ENCODE assay signal across 27 cellular contexts in genomic region chr9:119088002-119088401, GRCh38.
DNase-seq lines count a peak whose midpoint lies in the region; ATAC-seq lines count a peak whose summit lies in the region.
"Had no signal": no experiment of that assay in that cellular context is flagged by ENCODE, and none has a peak within 500 bp of the region (broad histone marks: within the 10 kb centered on the region; RNA-seq: fewer than 3 reads in every experiment).

No MANE protein-coding gene starts in this region.

- ATAC-seq in GM18868 (IDR thresholded peaks at IDR 0.05; ENCODE audit: unreplicated experiment) (no peak), HG03108 (IDR thresholded peaks at IDR 0.05; ENCODE audit: unreplicated experiment) (no peak)
- ATAC-seq: gastrocnemius medialis, GM12878, left colon, Panc1, sciatic nerve had no signal

- H3K27me3 ChIP-seq in iPS-18a (ENCODE audit: control insufficient read depth, insufficient read depth, low read length): no peaks in the 10 kb centered on the region
- H3K27me3 ChIP-seq: esophagus squamous epithelium, gastrocnemius medialis, hepatocyte had no signal

- H3K9me3 ChIP-seq in iPS-18a (ENCODE audit: control insufficient read depth, low read depth, low read length): no peaks in the 10 kb centered on the region
- H3K9me3 ChIP-seq: esophagus squamous epithelium, gastrocnemius medialis had no signal

- no peak overlapping the region for H3K9ac ChIP-seq in iPS-18a (ENCODE audit: low read length)

- peaks cover 27% of the 10 kb centered on the region for H3K4me1 ChIP-seq in iPS-18a (ENCODE audit: control insufficient read depth, low read depth, low read length)
- H3K4me1 ChIP-seq: esophagus squamous epithelium had no signal

- H3K36me3 ChIP-seq in iPS-18a (ENCODE audit: control insufficient read depth, low read depth, low read length): no peaks in the 10 kb centered on the region
- H3K36me3 ChIP-seq: esophagus squamous epithelium, gastrocnemius medialis had no signal

- H3K27ac ChIP-seq in iPS-18a (ENCODE audit: low read length): peak overlapping the region; percentile 21
- H3K27ac ChIP-seq: esophagus squamous epithelium, gastrocnemius medialis, hepatocyte, VCaP had no signal

- DNase-seq in DMS153 treated with DMSO at 0.1 percent for 48 hours (lab: John Stamatoyannopoulos, UW; ENCODE audit: unreplicated experiment): peak; percentile 72
- peak; percentile 22 to 89 (median 68) for DNase-seq in NCI-H1417 (lab: John Stamatoyannopoulos, UW)
- DNase-seq in NCI-H345 treated with DMSO at 0.1 percent for 48 hours (lab: John Stamatoyannopoulos, UW; ENCODE audit: unreplicated experiment): peak; percentile 86
- DNase-seq in NOMO-1 treated with dmso at 0.1 percent for 144 hours (lab: John Stamatoyannopoulos, UW; ENCODE audit: unreplicated experiment): no peak
- DNase-seq: activated CD4-positive, alpha-beta T cell treated with anti-CD3 and anti-CD28 coated beads, Interleukin-2, amount 10 ng/mL, durations not matched to agents 24 days and 14 days; activated effector memory CD4-positive, alpha-beta T cell treated with anti-CD3 and anti-CD28 coated beads, Interleukin-2, amount 50 U/mL, for 16 hours; activated T-cell treated with anti-CD3 and anti-CD28 coated beads, Interleukin-2, amount 50 U/mL, for 1 hour; C1 segment of cervical spinal cord; caudate nucleus; esophagus squamous epithelium; gastrocnemius medialis; immature natural killer cell; left colon; NCI-H446 treated with DMSO at 0.1 percent for 48 hours; SHP77 treated with DMSO at 0.1 percent for 48 hours; stimulated activated CD4-positive, alpha-beta T cell treated with anti-CD3 and anti-CD28 coated beads, Interleukin-12 subunit alpha, Interleukin-12 subunit beta, amount 100 ng/mL, for 4 hours; stimulated activated CD4-positive, alpha-beta T cell treated with anti-CD3 and anti-CD28 coated beads, Interleukin-4, amount 100 ng/mL, for 1 hour; T-helper 9 cell; trophoblast cell had no signal

- H3K4me3 ChIP-seq in iPS-18a (ENCODE audit: low read length): no peak overlapping the region
- H3K4me3 ChIP-seq: esophagus squamous epithelium, gastrocnemius medialis, GM12878, hepatocyte had no signal
